Comparison of ENCODE assay signal across 11 cellular contexts in genomic region chr7:91492317-91492716, GRCh38.
"Had no signal": no experiment of that assay in that cellular context is flagged by ENCODE, and none has a peak within 500 bp of the region (broad histone marks: within the 10 kb centered on the region; RNA-seq: fewer than 3 reads in every experiment).

No MANE protein-coding gene starts in this region.

- H3K9ac ChIP-seq: GM23248 had no signal

- H3K4me2 ChIP-seq: GM23338 had no signal

- H3K9me3 ChIP-seq: HAP-1 had no signal

- DNase-seq: GM23248, GOT3, H7, H9, HCEC 1CT, HFFc6 had no signal

- H3K36me3 ChIP-seq: HAP-1 had no signal

- H3K27ac ChIP-seq: GM23248 had no signal

- FAIRE-seq: H1, H54 had no signal

- H3K4me1 ChIP-seq: HAP-1 had no signal

- H2AFZ ChIP-seq: GM23248, GM23338 had no signal

- ATAC-seq: GM23338, HCT116 had no signal

- H3K4me3 ChIP-seq: GM23248, GM23338, HAP-1 had no signal
